In genomic region chr6:45714795-45715507, GRCh38 we compare ENCODE assay signal across 8 cellular contexts.
DNase-seq lines count a peak whose midpoint lies in the region; ATAC-seq and TF ChIP-seq lines count a peak whose summit lies in the region.

No MANE protein-coding gene starts in this region.

- H3K9me3 Mint-ChIP-seq in immature natural killer cell = no peaks in the 10 kb centered on the region

- no peaks in the 10 kb centered on the region for H3K27me3 ChIP-seq in mammary epithelial cell (ENCODE audit: insufficient read depth, low read length)

- H3K4me1 Mint-ChIP-seq in immature natural killer cell = peaks cover 0 to 14% of the 10 kb centered on the region in 2 donors

- peak; percentile 85 for DNase-seq in DMS 273 (lab: John Stamatoyannopoulos, UW; ENCODE audit: unreplicated experiment)
- DNase-seq in H4 (ENCODE audit: low spot score) = peak; percentile 93
- peak; percentile 67 for DNase-seq in NCI-H1436 (lab: John Stamatoyannopoulos, UW)
- DNase-seq in T-helper 22 cell (ENCODE audit: low read depth) = peak; percentile 1
- peak; percentile 64 for DNase-seq in mammary epithelial cell
- DNase-seq in immature natural killer cell = peak; percentile 32 to 51 (median 48)
- peak in 2 of 3 experiments; percentile 8 to 29 for DNase-seq in stimulated activated CD4-positive, alpha-beta T cell treated with anti-CD3 and anti-CD28 coated beads, TNF-alpha, amount 100 ng/mL, for 4 hours (ENCODE audit: low read depth in 3 of 3)

- in situ Hi-C loops in mammary epithelial cell (cut with MboI; ENCODE audit: low sequenced_read_pairs in 2 of 2) = loop anchor here (5.0 to 25.0 kb wide), 4 partner anchors 290 to 1060 kb away; no protein-coding TSS in a partner anchor

- H3K4me2 ChIP-seq in mammary epithelial cell (ENCODE audit: insufficient read depth, low read depth, low read length) = no peak overlapping the region

- H3K79me2 ChIP-seq in mammary epithelial cell (ENCODE audit: insufficient read depth, low read length) = no peaks in the 10 kb centered on the region

- H3K36me3 Mint-ChIP-seq in immature natural killer cell = no peaks in the 10 kb centered on the region

- no peak overlapping the region for H3K27ac ChIP-seq in mammary epithelial cell (ENCODE audit: insufficient read depth, low read depth, low read length)

- CTCF ChIA-PET in mammary epithelial cell (lab: Charles Lee; ENCODE audit: low non-redundant PET) = interaction anchor here (0.6 to 1.2 kb wide), 11 partner anchors 11 to 1239 kb away, joined by 3 to 17 read pairs (median 6); no protein-coding TSS in a partner anchor

- BruUV-seq in mammary epithelial cell (replicated peaks; lab: Mats Ljungman, UMichigan) = no TSS peak

- no peaks in the 10 kb centered on the region for H4K20me1 ChIP-seq in mammary epithelial cell (ENCODE audit: insufficient read depth, low read length)

- no peak overlapping the region for H3K4me3 ChIP-seq in mammary epithelial cell (replicated peaks in 1 of 3; ENCODE audit: insufficient read depth in 1 of 3, low read depth in 2 of 3, low read length in 3 of 3)

- dilution Hi-C loops in mammary epithelial cell (cut with HindIII; ENCODE audit: low sequenced_read_pairs) = no loop called here

- H3K9ac ChIP-seq in mammary epithelial cell (ENCODE audit: insufficient read depth, low read length) = no peak overlapping the region

- peaks cover 3 to 5% (median 3%) of the 10 kb centered on the region in 3 donors for H3K27me3 Mint-ChIP-seq in immature natural killer cell (ENCODE audit: low read depth in 3 of 3)

- H3K27ac Mint-ChIP-seq in immature natural killer cell = no peak overlapping the region

- H3K9me3 ChIP-seq in mammary epithelial cell (replicated peaks; ENCODE audit: insufficient read depth, low read length) = no peaks in the 10 kb centered on the region

- no peaks in the 10 kb centered on the region for H3K36me3 ChIP-seq in mammary epithelial cell (ENCODE audit: insufficient read depth, low read length)

- intact Hi-C loops in mammary epithelial cell (cut with micrococcal nuclease) = loop anchor here (1.0 to 5.0 kb wide), 10 partner anchors 98 to 1238 kb away; no protein-coding TSS in a partner anchor

- TF ChIP-seq CTCF in mammary epithelial cell (conservative IDR thresholded peaks at IDR 0.05 in 1 of 2, IDR thresholded peaks at IDR 0.05 in 1 of 2; ENCODE audit: extremely low read depth in 1 of 2, insufficient read depth in 1 of 2, low read depth in 1 of 2, low read length in 2 of 2) = peak; percentile 88 to 94

- WGBS in mammary epithelial cell (ENCODE audit: low coverage, missing lambda C conversion rate) = 23% methylated on average over 6 of the region's 6 CpGs

- H3K4me1 ChIP-seq in mammary epithelial cell (ENCODE audit: insufficient read depth, low read length) = no peaks in the 10 kb centered on the region

- no peak overlapping the region for H3K4me3 Mint-ChIP-seq in immature natural killer cell

- peak overlapping the region; percentile 20 for H2AFZ ChIP-seq in mammary epithelial cell (ENCODE audit: low read depth, low read length)

- ATAC-seq in GM21381 (IDR thresholded peaks at IDR 0.05; ENCODE audit: unreplicated experiment) = no peak

Comparison
In these comparisons a context has a peak if more than half of its experiments do, and no peak if none do; other contexts are left out.
1. DNase-seq: peak in every context shown above with its lines; median percentile 93 in H4; 85 in DMS 273; 67 in NCI-H1436; 64 in mammary epithelial cell; 48 in immature natural killer cell; 18 in stimulated activated CD4-positive, alpha-beta T cell treated with anti-CD3 and anti-CD28 coated beads, TNF-alpha, amount 100 ng/mL, for 4 hours; 1 in T-helper 22 cell.